ENCODE assay signal across 25 cellular contexts in the genomic region with DNA sequence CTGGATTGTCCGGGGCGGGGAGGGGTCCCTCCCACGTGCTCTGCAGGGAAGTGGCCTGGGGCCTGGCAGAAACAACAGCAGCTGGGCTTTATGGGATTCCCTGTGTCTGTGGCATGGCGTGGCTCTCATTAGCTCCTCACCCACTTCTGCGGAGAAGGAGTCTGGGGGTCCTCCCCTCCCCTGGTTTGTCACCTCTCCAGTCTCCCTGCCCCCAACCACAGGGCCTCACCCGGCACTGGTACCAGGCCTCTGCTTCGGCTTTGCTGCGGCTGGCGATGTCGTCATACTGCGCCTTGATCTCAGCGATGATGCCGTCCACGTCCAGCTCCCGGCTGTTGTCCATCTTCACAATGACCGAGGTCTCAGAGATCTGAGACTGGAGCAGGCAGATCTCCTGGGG. TPM values are rescaled to one million over a fixed set of nuclear protein-coding genes. Genes with fewer than 3 reads are reported as not detected.
"Had no signal": no experiment of that assay in that cellular context is flagged by ENCODE, and none has a peak within 500 bp of the region (broad histone marks: within the 10 kb centered on the region; RNA-seq: fewer than 3 reads in every experiment).

No MANE protein-coding gene starts in this region.

- H3K9me3 ChIP-seq: SK-N-SH had no signal

- H3K36me3 Mint-ChIP-seq: IgD-negative memory B cell had no signal

- ATAC-seq: K562 had no signal

- H3K27ac ChIP-seq: HL-60, KMS-11 had no signal

- H3K4me3 ChIP-seq: K562 had no signal

- H3K4me1 Mint-ChIP-seq: IgD-negative memory B cell had no signal

- DNase-seq: MV-4-11, NCI-H1092, NCI-H1105 treated with DMSO at 0.1 percent for 48 hours, NCI-H1417 treated with DMSO at 0.1 percent for 48 hours, NCI-H146, NCI-H1694 treated with DMSO at 0.1 percent for 48 hours, NCI-H1930, NCI-H2081, NCI-H2107, NCI-H2227 treated with DMSO at 0.1 percent for 48 hours, NCI-H524, NCI-H526 treated with DMSO at 0.1 percent for 48 hours, NCI-H748 treated with DMSO at 0.1 percent for 48 hours, RPMI8226, SHP77, SK-N-SH, SW 1271 had no signal

- H3K9ac ChIP-seq: KMS-11, SK-N-SH had no signal

RNA-seq across cellular contexts. Expression of a gene that starts 6.4 kb away (rescaled TPM):
- total RNA-seq: K562, LHCN-M2, MCF 10A, NCI-H460, SK-MEL-5 had no signal
- polyA plus RNA-seq: IgD-negative memory B cell, K562, SK-N-SH had no signal

RNA-seq across cellular contexts. Expression of a gene that starts 14.3 kb away (rescaled TPM):
- total RNA-seq: K562, LHCN-M2, MCF 10A, NCI-H460, SK-MEL-5 had no signal
- polyA plus RNA-seq: IgD-negative memory B cell, K562, SK-N-SH had no signal

RNA-seq across cellular contexts. Expression of a gene that starts 32.5 kb away (rescaled TPM):
- total RNA-seq: K562, LHCN-M2, NCI-H460, SK-MEL-5 had no signal
- polyA plus RNA-seq: IgD-negative memory B cell, K562, SK-N-SH had no signal

RNA-seq across cellular contexts. Expression of a gene that starts 34.4 kb away (rescaled TPM):
- total RNA-seq: K562, LHCN-M2, MCF 10A, NCI-H460, SK-MEL-5 had no signal
- polyA plus RNA-seq: IgD-negative memory B cell, K562, SK-N-SH had no signal

RNA-seq across cellular contexts. Expression of a gene that starts 52.2 kb away (rescaled TPM):
- total RNA-seq: K562, LHCN-M2, NCI-H460, SK-MEL-5 had no signal
- polyA plus RNA-seq: IgD-negative memory B cell, K562, SK-N-SH had no signal
